Comparison of ENCODE assay signal across 17 cellular contexts in genomic region chr13:34347784-34348573, GRCh38.
A peak's percentile ranks its signal among the peaks of the same experiment; 100 is the strongest.
DNase-seq lines count a peak whose midpoint lies in the region; ATAC-seq and TF ChIP-seq lines count a peak whose summit lies in the region.
"Had no signal": no experiment of that assay in that cellular context is flagged by ENCODE, and none has a peak within 500 bp of the region (broad histone marks: within the 10 kb centered on the region; RNA-seq: fewer than 3 reads in every experiment).

No MANE protein-coding gene starts in this region.

- ATAC-seq in left ventricle myocardium superior, result peak; percentile 87

- peak overlapping the region; percentile 81 for H3K27ac ChIP-seq in SJSA1
- H3K27ac ChIP-seq in RWPE1, result no peak overlapping the region

- intact Hi-C loops in left ventricle myocardium superior (cut with micrococcal nuclease), result no loop called here
- intact Hi-C loops in activated CD4-positive, alpha-beta memory T cell treated with anti-CD3 and anti-CD28 coated beads for 36 hours (cut with micrococcal nuclease), result no loop called here

- POLR2A ChIA-PET in activated CD4-positive, alpha-beta memory T cell treated with anti-CD3 and anti-CD28 coated beads for 36 hours (lab: Charles Lee), result no interaction called here
- POLR2A ChIA-PET in RWPE1 (lab: Yijun Ruan, JAX; ENCODE audit: low non-redundant PET), result no interaction called here

- H3K36me3 ChIP-seq in SJSA1, result no peaks in the 10 kb centered on the region

- DNase-seq in NCI-H1417 (lab: John Stamatoyannopoulos, UW) (peak in 2 of 3 experiments; percentile 45 to 82), SJSA1 (ENCODE audit: low read depth in 1 of 2, low spot score in 2 of 2) (no peak), left ventricle myocardium superior (no peak), renal cortical epithelial cell (ENCODE audit: low read depth) (peak; percentile 91), RKO (ENCODE audit: low spot score) (no peak), RWPE1 (ENCODE audit: low spot score) (no peak)
- DNase-seq in activated CD4-positive, alpha-beta memory T cell treated with anti-CD3 and anti-CD28 coated beads for 36 hours, result no peak
- no peak for DNase-seq in activated naive CD4-positive, alpha-beta T cell (lab: John Stamatoyannopoulos, UW)
- DNase-seq: activated CD4-positive, CD25-positive, alpha-beta regulatory T cell; amygdala; CD4-positive, alpha-beta memory T cell; effector memory CD4-positive, alpha-beta T cell; H9; head of caudate nucleus; NCI-H187 treated with DMSO at 0.1 percent for 48 hours; retina had no signal

- TF ChIP-seq CTCF in RWPE1 (conservative IDR thresholded peaks at IDR 0.05; ENCODE audit: low read depth), result no peak

- H3K36me3 Mint-ChIP-seq in activated CD4-positive, alpha-beta memory T cell treated with anti-CD3 and anti-CD28 coated beads for 36 hours, result no peaks in the 10 kb centered on the region
- H3K36me3 Mint-ChIP-seq: CD4-positive, alpha-beta memory T cell; mesothelial cell of epicardium had no signal

- CTCF ChIA-PET in activated CD4-positive, alpha-beta memory T cell treated with anti-CD3 and anti-CD28 coated beads for 36 hours (lab: Charles Lee), result no interaction called here
- CTCF ChIA-PET in RWPE1 (lab: Yijun Ruan, JAX), result interaction anchor here (0.7 kb wide), 1 partner anchor 62 kb away, joined by 3 read pairs; no protein-coding TSS in a partner anchor

- no peaks in the 10 kb centered on the region for H3K27me3 Mint-ChIP-seq in activated CD4-positive, alpha-beta memory T cell treated with anti-CD3 and anti-CD28 coated beads for 36 hours
- H3K27me3 Mint-ChIP-seq: CD4-positive, alpha-beta memory T cell had no signal

- H3K9me3 ChIP-seq in SJSA1 (replicated peaks), result no peaks in the 10 kb centered on the region

- no peak overlapping the region for H3K4me3 ChIP-seq in SJSA1

- H3K27ac Mint-ChIP-seq in activated CD4-positive, alpha-beta memory T cell treated with anti-CD3 and anti-CD28 coated beads for 36 hours, result no peak overlapping the region
- H3K27ac Mint-ChIP-seq: CD4-positive, alpha-beta memory T cell; H9; mesothelial cell of epicardium had no signal

- no peaks in the 10 kb centered on the region for H3K9me3 Mint-ChIP-seq in activated CD4-positive, alpha-beta memory T cell treated with anti-CD3 and anti-CD28 coated beads for 36 hours
- H3K9me3 Mint-ChIP-seq: H9, mesothelial cell of epicardium had no signal

- no peaks in the 10 kb centered on the region for H3K27me3 ChIP-seq in SJSA1 (replicated peaks)

- H3K4me1 ChIP-seq in SJSA1 (replicated peaks), result peaks cover 66% of the 10 kb centered on the region

- no peaks in the 10 kb centered on the region for H3K4me1 Mint-ChIP-seq in activated CD4-positive, alpha-beta memory T cell treated with anti-CD3 and anti-CD28 coated beads for 36 hours (ENCODE audit: low read depth)
- H3K4me1 Mint-ChIP-seq: CD4-positive, alpha-beta memory T cell had no signal

- no peak overlapping the region for H3K4me3 Mint-ChIP-seq in activated CD4-positive, alpha-beta memory T cell treated with anti-CD3 and anti-CD28 coated beads for 36 hours
- H3K4me3 Mint-ChIP-seq: CD4-positive, alpha-beta memory T cell; H9; mesothelial cell of epicardium had no signal

Comparison
In these comparisons a context has a peak if more than half of its experiments do, and no peak if none do; other contexts are left out.
1. DNase-seq: peak in NCI-H1417 (2 of 3) and renal cortical epithelial cell (single experiment); none in SJSA1 (0 of 2), left ventricle myocardium superior (single experiment), activated CD4-positive, alpha-beta memory T cell treated with anti-CD3 and anti-CD28 coated beads for 36 hours (single experiment), RKO (single experiment), activated naive CD4-positive, alpha-beta T cell (0 of 4) and RWPE1 (single experiment).